28 cellular contexts compared by ENCODE assay signal in the genomic region with DNA sequence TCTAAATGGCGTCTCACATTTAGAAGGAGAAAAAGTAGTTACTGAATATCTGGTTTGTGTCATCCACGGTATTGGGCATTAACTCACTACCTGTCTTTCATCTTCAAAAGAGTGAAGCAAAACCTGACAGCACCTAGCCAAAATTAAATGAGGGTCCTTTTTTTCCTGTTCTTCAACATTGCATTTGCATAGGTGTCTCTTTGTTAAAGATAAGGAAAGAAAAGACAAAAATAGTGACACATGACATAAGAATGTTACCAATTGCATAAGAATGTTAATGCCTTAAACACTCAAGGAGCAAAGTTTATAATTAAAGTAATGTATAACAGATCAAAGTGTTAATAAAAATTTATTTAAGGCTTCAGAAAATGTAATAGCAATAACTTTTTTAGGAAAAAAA.
"Had no signal": no experiment of that assay in that cellular context is flagged by ENCODE, and none has a peak within 500 bp of the region (broad histone marks: within the 10 kb centered on the region; RNA-seq: fewer than 3 reads in every experiment).

No MANE protein-coding gene starts in this region.

- H3K27me3 Mint-ChIP-seq: activated B cell treated with CpG ODN at 0.5 μM for 24 hours; brain; dendritic cell treated with granulocyte-macrophage colony-stimulating factor and Interleukin-4, amounts not matched to agents 40 ng/mL and 50 ng/mL, for 4 days; effector memory CD8-positive, alpha-beta T cell; stimulated activated memory B cell treated with anti-CD40 and anti-IgM and Interleukin-4, amounts not matched to agents 10 μg/mL and 1 μg/mL and 100 μg/mL, for 72 hours had no signal

- H3K27ac ChIP-seq: esophagus squamous epithelium, gastroesophageal sphincter, left lung, stomach, suprapubic skin, transverse colon, uterus had no signal

- H3K36me3 Mint-ChIP-seq: activated CD4-positive, alpha-beta memory T cell treated with anti-CD3 and anti-CD28 coated beads for 36 hours; brain; immature natural killer cell; naive thymus-derived CD4-positive, alpha-beta T cell; stimulated activated memory B cell treated with anti-CD40 and anti-IgM and Interleukin-4, amounts not matched to agents 10 μg/mL and 1 μg/mL and 100 μg/mL, for 72 hours had no signal

- H3K9me3 ChIP-seq: esophagus squamous epithelium, gastroesophageal sphincter, left lung, stomach, suprapubic skin, transverse colon, uterus had no signal

- H3K27ac Mint-ChIP-seq: activated B cell treated with CpG ODN at 0.5 μM for 24 hours; activated CD4-positive, alpha-beta memory T cell treated with anti-CD3 and anti-CD28 coated beads for 36 hours; activated CD4-positive, alpha-beta T cell treated with anti-CD3 and anti-CD28 coated beads for 36 hours; activated T-cell treated with anti-CD3 and anti-CD28 coated beads, Interleukin-2, amount 50 U/mL, for 72 hours; brain; dendritic cell treated with granulocyte-macrophage colony-stimulating factor and Interleukin-4, amounts not matched to agents 40 ng/mL and 50 ng/mL, for 4 days; effector memory CD8-positive, alpha-beta T cell; immature natural killer cell; naive thymus-derived CD4-positive, alpha-beta T cell; stimulated activated memory B cell treated with anti-CD40 and anti-IgM and Interleukin-4, amounts not matched to agents 10 μg/mL and 1 μg/mL and 100 μg/mL, for 72 hours had no signal

- H3K4me3 ChIP-seq: esophagus squamous epithelium, gastroesophageal sphincter, left lung, lung, stomach, suprapubic skin, transverse colon, uterus had no signal

- DNase-seq: activated B cell treated with CpG ODN at 0.5 μM for 24 hours; activated CD4-positive, alpha-beta memory T cell treated with anti-CD3 and anti-CD28 coated beads for 36 hours; activated CD4-positive, alpha-beta T cell treated with anti-CD3 and anti-CD28 coated beads for 36 hours; activated effector memory CD4-positive, alpha-beta T cell treated with anti-CD3 and anti-CD28 coated beads, Interleukin-2, amount 50 U/mL, for 16 hours; activated naive CD4-positive, alpha-beta T cell treated with anti-CD3 and anti-CD28 coated beads, Interleukin-2, amount 50 U/mL, for 16 hours; activated T-cell treated with anti-CD3 and anti-CD28 coated beads, Interleukin-2, amount 50 U/mL, for 72 hours; anterior cingulate cortex; caudate nucleus; effector memory CD8-positive, alpha-beta T cell; esophagus squamous epithelium; head of caudate nucleus; immature natural killer cell; kidney glomerular epithelial cell; left lung; naive thymus-derived CD4-positive, alpha-beta T cell; occipital lobe; small intestine; stomach; T-helper 9 cell; transverse colon; uterus had no signal

- H3K27me3 ChIP-seq: esophagus squamous epithelium, gastroesophageal sphincter, left lung, stomach, suprapubic skin, transverse colon, uterus had no signal

- H3K4me3 Mint-ChIP-seq: activated B cell treated with CpG ODN at 0.5 μM for 24 hours; activated CD4-positive, alpha-beta memory T cell treated with anti-CD3 and anti-CD28 coated beads for 36 hours; activated CD4-positive, alpha-beta T cell treated with anti-CD3 and anti-CD28 coated beads for 36 hours; activated T-cell treated with anti-CD3 and anti-CD28 coated beads, Interleukin-2, amount 50 U/mL, for 72 hours; brain; dendritic cell treated with granulocyte-macrophage colony-stimulating factor and Interleukin-4, amounts not matched to agents 40 ng/mL and 50 ng/mL, for 4 days; effector memory CD8-positive, alpha-beta T cell; immature natural killer cell; naive thymus-derived CD4-positive, alpha-beta T cell; neural crest cell; stimulated activated memory B cell treated with anti-CD40 and anti-IgM and Interleukin-4, amounts not matched to agents 10 μg/mL and 1 μg/mL and 100 μg/mL, for 72 hours had no signal

- H3K4me1 ChIP-seq: esophagus squamous epithelium, gastroesophageal sphincter, left lung, stomach, suprapubic skin, transverse colon, uterus had no signal

- H3K9me3 Mint-ChIP-seq: activated B cell treated with CpG ODN at 0.5 μM for 24 hours; activated T-cell treated with anti-CD3 and anti-CD28 coated beads, Interleukin-2, amount 50 U/mL, for 72 hours; effector memory CD8-positive, alpha-beta T cell; neural crest cell; stimulated activated memory B cell treated with anti-CD40 and anti-IgM and Interleukin-4, amounts not matched to agents 10 μg/mL and 1 μg/mL and 100 μg/mL, for 72 hours had no signal

- H3K36me3 ChIP-seq: esophagus squamous epithelium, gastroesophageal sphincter, left lung, stomach, suprapubic skin, transverse colon, uterus had no signal

- H3K4me1 Mint-ChIP-seq: activated B cell treated with CpG ODN at 0.5 μM for 24 hours; activated CD4-positive, alpha-beta T cell treated with anti-CD3 and anti-CD28 coated beads for 36 hours; brain; immature natural killer cell; naive thymus-derived CD4-positive, alpha-beta T cell; neural crest cell; stimulated activated memory B cell treated with anti-CD40 and anti-IgM and Interleukin-4, amounts not matched to agents 10 μg/mL and 1 μg/mL and 100 μg/mL, for 72 hours had no signal
